8 cellular contexts compared by ENCODE assay signal in genomic region chr1:94236021-94236491, GRCh38. TPM values are rescaled to one million over a fixed set of nuclear protein-coding genes. Genes with fewer than 3 reads are reported as not detected.
DNase-seq lines count a peak whose midpoint lies in the region; ATAC-seq and TF ChIP-seq lines count a peak whose summit lies in the region.

No MANE protein-coding gene starts in this region.

- no peaks in the 10 kb centered on the region for H3K9me3 ChIP-seq in AG04450 (ENCODE audit: control insufficient read depth, insufficient read depth, low read length)

- DNase-seq in AG04450 (ENCODE audit: low read depth, low spot score) (no peak), naive B cell (no peak)
- DNase-seq in effector memory CD8-positive, alpha-beta T cell, result no peak
- DNase-seq in stimulated activated naive CD4-positive, alpha-beta T cell (lab: John Stamatoyannopoulos, UW), result no peak
- DNase-seq in activated CD4-positive, alpha-beta T cell treated with anti-CD3 and anti-CD28 coated beads for 4 hours, result no peak

- CTCF ChIA-PET in AG04450 (lab: Charles Lee), result interaction anchor here (0.7 to 2.1 kb wide), 9 partner anchors 11 to 210 kb away, joined by 3 to 20 read pairs (median 5); no protein-coding TSS in a partner anchor

- H3K4me3 Mint-ChIP-seq in effector memory CD8-positive, alpha-beta T cell, result peak overlapping the region; percentile 43 to 48
- peak overlapping the region; percentile 62 to 90 (median 78) for H3K4me3 Mint-ChIP-seq in naive B cell

- TF ChIP-seq CTCF in AG04450 (IDR thresholded peaks at IDR 0.05; ENCODE audit: low read depth, low read length), result no peak

- no peaks in the 10 kb centered on the region for H3K36me3 Mint-ChIP-seq in effector memory CD8-positive, alpha-beta T cell (ENCODE audit: insufficient read depth)
- H3K36me3 Mint-ChIP-seq in naive B cell, result peaks cover 5 to 8% of the 10 kb centered on the region in 2 donors

- no peak for ATAC-seq in effector memory CD8-positive, alpha-beta T cell (replicated peaks)
- ATAC-seq in naive B cell (ENCODE audit: low read depth in 2 of 2) (no peak), GM21529 (IDR thresholded peaks at IDR 0.05; ENCODE audit: unreplicated experiment) (no peak), HG03280 (IDR thresholded peaks at IDR 0.05; ENCODE audit: unreplicated experiment) (no peak)

- POLR2A ChIA-PET in AG04450 (lab: Yijun Ruan, JAX), result interaction anchor here (0.6 to 1.7 kb wide), 5 partner anchors 36 to 215 kb away, joined by 3 to 4 read pairs (median 3); no protein-coding TSS in a partner anchor

- H3K9me3 Mint-ChIP-seq in effector memory CD8-positive, alpha-beta T cell, result no peaks in the 10 kb centered on the region
- peaks cover 4 to 22% (median 7%) of the 10 kb centered on the region in 7 donors for H3K9me3 Mint-ChIP-seq in naive B cell

- H3K27ac ChIP-seq in AG04450 (ENCODE audit: low read depth, low read length), result no peak overlapping the region

- TF ChIP-seq RAD21 in Ishikawa (IDR thresholded peaks at IDR 0.05; ENCODE audit: low read depth), result no peak

- TF ChIP-seq EP300 in Ishikawa (IDR thresholded peaks at IDR 0.05; ENCODE audit: borderline replicate concordance), result no peak

- no peaks in the 10 kb centered on the region for H3K27me3 ChIP-seq in AG04450 (ENCODE audit: control insufficient read depth, insufficient read depth, low read length)

- peaks cover 4 to 7% of the 10 kb centered on the region in 2 donors for H3K4me1 Mint-ChIP-seq in effector memory CD8-positive, alpha-beta T cell (ENCODE audit: low read depth in 2 of 2)
- peaks cover 0 to 24% (median 15%) of the 10 kb centered on the region in 3 donors for H3K4me1 Mint-ChIP-seq in naive B cell

- peaks cover 77 to 80% of the 10 kb centered on the region in 2 donors for H3K27me3 Mint-ChIP-seq in effector memory CD8-positive, alpha-beta T cell
- peaks cover 69 to 89% (median 75%) of the 10 kb centered on the region in 3 donors for H3K27me3 Mint-ChIP-seq in naive B cell

- peak overlapping the region; percentile 77 for H3K4me3 ChIP-seq in AG04450 (ENCODE audit: low read depth, low read length)

- H3K27ac Mint-ChIP-seq in effector memory CD8-positive, alpha-beta T cell, result no peak overlapping the region
- peak overlapping the region in 1 of 6 donors; percentile 8 for H3K27ac Mint-ChIP-seq in naive B cell

TF ChIP-seq in Ishikawa, 13 proteins besides CTCF, POLR2A, EP300 and RAD21:
- TF ChIP-seq TAF1 (IDR thresholded peaks at IDR 0.05; ENCODE audit: low read depth) (no peak), ZBTB7A (IDR thresholded peaks at IDR 0.05; ENCODE audit: low read depth) (no peak), CREB1 (IDR thresholded peaks at IDR 0.05; ENCODE audit: low read depth) (no peak), FOXM1 (IDR thresholded peaks at IDR 0.05; ENCODE audit: borderline replicate concordance, low read depth) (no peak), TEAD4 (IDR thresholded peaks at IDR 0.05) (peak; percentile 59), TCF12 (IDR thresholded peaks at IDR 0.05; ENCODE audit: low read depth) (0 out of 2 replicates have a peak, but pooled peaks have one; percentile 3), CEBPB (IDR thresholded peaks at IDR 0.05) (no peak), YY1 (IDR thresholded peaks at IDR 0.05; ENCODE audit: low read depth) (no peak)
- TF ChIP-seq, protein P1, sequence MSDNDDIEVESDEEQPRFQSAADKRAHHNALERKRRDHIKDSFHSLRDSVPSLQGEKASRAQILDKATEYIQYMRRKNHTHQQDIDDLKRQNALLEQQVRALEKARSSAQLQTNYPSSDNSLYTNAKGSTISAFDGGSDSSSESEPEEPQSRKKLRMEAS (IDR thresholded peaks at IDR 0.05), result 0 out of 2 replicates have a peak, but pooled peaks have one; percentile 13

RNA-seq across cellular contexts. Expression of gene ARHGAP29, which starts 1.3 kb away (rescaled TPM):
- polyA plus RNA-seq in AG04450 (2011; rRNA removed) (21.3 and 30.4 TPM in 2 replicates), naive B cell (ENCODE audit: low read depth in 6 of 6) (not detected)
- 19.9 and 30.5 TPM in 2 replicates for polyA minus RNA-seq in AG04450 (2011; rRNA and poly(A)+ RNA removed)

Comparison
In these comparisons a context has a peak if more than half of its experiments do, and no peak if none do; other contexts are left out.
1. RNA of gene ARHGAP29, which starts 1.3 kb away (polyA plus RNA-seq): 21.3 to 30.4 TPM in AG04450; not detected in naive B cell; every median in the first group is over 10 times any median in the second.